Comparison of ENCODE assay signal across 24 cellular contexts in the genomic region with DNA sequence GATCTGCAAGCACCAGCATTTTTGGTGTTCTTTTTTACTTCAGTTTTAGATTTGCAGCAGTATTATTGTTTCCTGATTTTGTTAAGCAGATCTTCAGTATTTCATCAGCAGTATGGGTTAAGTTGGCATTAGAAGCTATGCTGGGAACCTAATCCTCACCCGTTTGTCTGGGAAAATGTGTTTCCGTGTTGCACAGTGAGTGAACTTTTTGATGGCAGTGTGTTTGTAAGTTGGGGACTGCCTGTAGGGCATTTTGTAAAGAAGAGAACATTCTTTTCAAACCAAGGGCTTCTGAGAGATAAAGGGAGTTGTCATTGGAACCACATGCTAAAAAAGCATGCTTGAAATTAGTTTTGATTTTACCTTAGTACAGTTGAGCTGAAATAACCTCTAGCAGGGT.
"Had no signal": no experiment of that assay in that cellular context is flagged by ENCODE, and none has a peak within 500 bp of the region (broad histone marks: within the 10 kb centered on the region; RNA-seq: fewer than 3 reads in every experiment).

No MANE protein-coding gene starts in this region.

- H3K9me3 Mint-ChIP-seq: activated naive CD8-positive, alpha-beta T cell treated with anti-CD3 and anti-CD28 coated beads for 36 hours; immature natural killer cell; natural killer cell; stimulated activated naive CD8-positive, alpha-beta T cell treated with anti-CD3 and anti-CD28 coated beads, Interleukin-15, Interleukin-2, amounts not matched to agents 100 ng/mL and 50 ng/mL, for 24 hours had no signal

- H3K9me3 ChIP-seq: ovary, psoas muscle, right atrium auricular region, tibial artery had no signal

- H3K4me3 Mint-ChIP-seq: activated CD4-positive, alpha-beta T cell treated with anti-CD3 and anti-CD28 coated beads for 36 hours; activated naive CD8-positive, alpha-beta T cell treated with anti-CD3 and anti-CD28 coated beads for 36 hours; immature natural killer cell; natural killer cell; stimulated activated naive CD8-positive, alpha-beta T cell treated with anti-CD3 and anti-CD28 coated beads, Interleukin-15, Interleukin-2, amounts not matched to agents 100 ng/mL and 50 ng/mL, for 24 hours had no signal

- H3K36me3 ChIP-seq: ovary, right atrium auricular region had no signal

- ATAC-seq: activated CD4-positive, alpha-beta T cell treated with anti-CD3 and anti-CD28 coated beads for 36 hours; esophagus mucosa; left lobe of liver; natural killer cell; psoas muscle had no signal

- H3K36me3 Mint-ChIP-seq: natural killer cell had no signal

- H3K4me3 ChIP-seq: hepatocyte, lung, ovary, psoas muscle, right atrium auricular region, tibial artery had no signal

- H3K27ac Mint-ChIP-seq: activated CD4-positive, alpha-beta T cell treated with anti-CD3 and anti-CD28 coated beads for 36 hours; activated naive CD8-positive, alpha-beta T cell treated with anti-CD3 and anti-CD28 coated beads for 36 hours; stimulated activated naive CD8-positive, alpha-beta T cell treated with anti-CD3 and anti-CD28 coated beads, Interleukin-15, Interleukin-2, amounts not matched to agents 100 ng/mL and 50 ng/mL, for 24 hours had no signal

- H2AFZ ChIP-seq: hepatocyte had no signal

- H3K27ac ChIP-seq: hepatocyte, ovary, right atrium auricular region, tibial artery had no signal

- H3K27me3 ChIP-seq: hepatocyte, ovary, right atrium auricular region, tibial artery had no signal

- H3K27me3 Mint-ChIP-seq: activated CD4-positive, alpha-beta T cell treated with anti-CD3 and anti-CD28 coated beads for 36 hours; stimulated activated naive CD8-positive, alpha-beta T cell treated with anti-CD3 and anti-CD28 coated beads, Interleukin-15, Interleukin-2, amounts not matched to agents 100 ng/mL and 50 ng/mL, for 24 hours had no signal

- DNase-seq: activated CD4-positive, alpha-beta T cell treated with anti-CD3 and anti-CD28 coated beads for 36 hours; activated CD4-positive, alpha-beta T cell treated with anti-CD3 and anti-CD28 coated beads, Interleukin-2, amount 50 U/mL, for 4 hours; activated CD8-positive, alpha-beta memory T cell treated with anti-CD3 and anti-CD28 coated beads for 24 hours; activated CD8-positive, alpha-beta memory T cell treated with anti-CD3 and anti-CD28 coated beads, Interleukin-2, amount 50 U/mL, for 4 hours; activated naive CD4-positive, alpha-beta T cell treated with Interleukin-2 at 50 U/mL for 16 hours; activated naive CD8-positive, alpha-beta T cell treated with anti-CD3 and anti-CD28 coated beads for 36 hours; activated T-cell treated with anti-CD3 and anti-CD28 coated beads, Interleukin-2, amount 50 U/mL, for 48 hours; amniotic stem cell; dermis blood vessel endothelial cell; effector CD8-positive, alpha-beta T cell; glutamatergic neuron; immature natural killer cell; natural killer cell; ovary; psoas muscle; stimulated activated CD4-positive, alpha-beta T cell treated with anti-CD3 and anti-CD28 coated beads, Interleukin-4, amount 100 ng/mL, for 24 hours; T-helper 9 cell; tibial artery had no signal

- H3K4me2 ChIP-seq: hepatocyte had no signal
